In genomic region chr2:37796481-37796880, GRCh38 we compare ENCODE assay signal across 20 cellular contexts.
DNase-seq lines count a peak whose midpoint lies in the region; ATAC-seq and TF ChIP-seq lines count a peak whose summit lies in the region.
"Had no signal": no experiment of that assay in that cellular context is flagged by ENCODE, and none has a peak within 500 bp of the region (broad histone marks: within the 10 kb centered on the region; RNA-seq: fewer than 3 reads in every experiment).

No MANE protein-coding gene starts in this region.

- H2BK120ac ChIP-seq in mesenchymal stem cell (ENCODE audit: low read depth, low read length), result no peak overlapping the region

- H3K36me3 ChIP-seq in GM23338 (ENCODE audit: insufficient read depth) (no peaks in the 10 kb centered on the region), brain microvascular endothelial cell (replicated peaks) (no peaks in the 10 kb centered on the region), mesenchymal stem cell (ENCODE audit: control insufficient read depth in 1 of 2, insufficient read depth in 2 of 2, low read depth in 1 of 2, low read length in 2 of 2) (no peaks in the 10 kb centered on the region), rectal smooth muscle tissue (ENCODE audit: control insufficient read depth, insufficient read depth, low read length) (no peaks in the 10 kb centered on the region), OCI-LY7 (ENCODE audit: insufficient read depth, low read length) (no peaks in the 10 kb centered on the region)
- H3K36me3 ChIP-seq: adrenal gland, right atrium auricular region had no signal

- CTCF ChIA-PET in OCI-LY7 (lab: Charles Lee; ENCODE audit: unreplicated experiment), result no interaction called here

- BruUV-seq in OCI-LY7 (replicated peaks; lab: Mats Ljungman, UMichigan), result no TSS peak

- H3K27ac Mint-ChIP-seq in GM23338, result no peak overlapping the region

- no peak overlapping the region for H3K23ac ChIP-seq in mesenchymal stem cell (ENCODE audit: low read length in 2 of 2)

- peak overlapping the region; percentile 84 for H2AFZ ChIP-seq in GM23338
- H2AFZ ChIP-seq in mesenchymal stem cell (ENCODE audit: low read depth, low read length), result no peak overlapping the region
- no peak overlapping the region for H2AFZ ChIP-seq in OCI-LY7 (ENCODE audit: low read length)

- H3K79me1 ChIP-seq in mesenchymal stem cell (replicated peaks; ENCODE audit: low read length, poor library complexity, severe bottlenecking), result no peaks in the 10 kb centered on the region

- H3K79me2 ChIP-seq in GM23338 (replicated peaks; ENCODE audit: insufficient read depth) (no peaks in the 10 kb centered on the region), OCI-LY7 (ENCODE audit: insufficient read depth, low read depth, low read length) (no peaks in the 10 kb centered on the region)

- no peaks in the 10 kb centered on the region for H3K36me3 Mint-ChIP-seq in GM23338 (ENCODE audit: low read depth)

- no peaks in the 10 kb centered on the region for H3K9me3 Mint-ChIP-seq in GM23338
- H3K9me3 Mint-ChIP-seq: activated T-cell treated with anti-CD3 and anti-CD28 coated beads, Interleukin-2, amount 50 U/mL, for 4 hours had no signal

- H3F3A ChIP-seq in GM23338 (replicated peaks; ENCODE audit: low read depth), result no peaks in the 10 kb centered on the region

- peaks cover 11% of the 10 kb centered on the region; the same call in 1 of the 2 replicates for H3K9me2 ChIP-seq in GM23338 (ENCODE audit: insufficient read depth)
- no peaks in the 10 kb centered on the region for H3K9me2 ChIP-seq in OCI-LY7 (ENCODE audit: insufficient read depth, low read length)

- H3K4me3 ChIP-seq in GM23338 (no peak overlapping the region), brain microvascular endothelial cell (ENCODE audit: low read depth, low read length) (no peak overlapping the region), mesenchymal stem cell (ENCODE audit: insufficient read depth in 1 of 2, low read depth in 1 of 2, low read length in 2 of 2) (no peak overlapping the region), rectal smooth muscle tissue (ENCODE audit: low read length) (no peak overlapping the region), OCI-LY7 (ENCODE audit: low read depth, low read length, poor library complexity, severe bottlenecking) (no peak overlapping the region)
- H3K4me3 ChIP-seq: adrenal gland, right atrium auricular region had no signal

- H3K4me2 ChIP-seq in GM23338, result no peak overlapping the region
- H3K4me2 ChIP-seq in mesenchymal stem cell (ENCODE audit: low read length, poor library complexity, severe bottlenecking), result no peak overlapping the region
- H3K4me2 ChIP-seq in OCI-LY7 (ENCODE audit: low read length), result no peak overlapping the region

- H2BK5ac ChIP-seq in mesenchymal stem cell (ENCODE audit: low read depth, low read length, poor library complexity, severe bottlenecking), result no peak overlapping the region

- peak overlapping the region in 1 of 2 experiments; percentile 19 for H3K4ac ChIP-seq in mesenchymal stem cell (ENCODE audit: low read depth in 1 of 2, low read length in 2 of 2)

- no peaks in the 10 kb centered on the region for H4K20me1 ChIP-seq in GM23338 (replicated peaks; ENCODE audit: insufficient read depth)
- H4K20me1 ChIP-seq in OCI-LY7 (ENCODE audit: insufficient read depth, low read length), result no peaks in the 10 kb centered on the region

- no peaks in the 10 kb centered on the region for H3K4me1 ChIP-seq in GM23338 (ENCODE audit: insufficient read depth)
- H3K4me1 ChIP-seq in mesenchymal stem cell (ENCODE audit: control insufficient read depth, insufficient read depth, low read depth, low read length), result peaks cover 6% of the 10 kb centered on the region
- peaks cover 9% of the 10 kb centered on the region for H3K4me1 ChIP-seq in rectal smooth muscle tissue (ENCODE audit: control insufficient read depth, insufficient read depth, low read length)
- no peaks in the 10 kb centered on the region for H3K4me1 ChIP-seq in OCI-LY7 (ENCODE audit: insufficient read depth, low read length, poor library complexity, severe bottlenecking)
- H3K4me1 ChIP-seq: adrenal gland had no signal

- no peak overlapping the region for H3K4me3 Mint-ChIP-seq in GM23338
- H3K4me3 Mint-ChIP-seq: activated CD4-positive, alpha-beta T cell treated with anti-CD3 and anti-CD28 coated beads for 36 hours; activated T-cell treated with anti-CD3 and anti-CD28 coated beads, Interleukin-2, amount 50 U/mL, for 4 hours had no signal

- no peaks in the 10 kb centered on the region for H3K27me3 Mint-ChIP-seq in GM23338 (ENCODE audit: insufficient read depth, low read depth, poor library complexity)
- H3K27me3 Mint-ChIP-seq: activated CD4-positive, alpha-beta T cell treated with anti-CD3 and anti-CD28 coated beads for 36 hours had no signal

- no peaks in the 10 kb centered on the region for H3K4me1 Mint-ChIP-seq in GM23338

- POLR2A ChIA-PET in OCI-LY7 (lab: Charles Lee), result interaction anchor here (0.5 kb wide), 1 partner anchor 834 kb away, joined by 3 read pairs; no protein-coding TSS in a partner anchor

- no peak overlapping the region for H3K18ac ChIP-seq in mesenchymal stem cell (ENCODE audit: low read depth in 1 of 2, low read length in 2 of 2)

- in situ Hi-C loops in brain microvascular endothelial cell (cut with HindIII; ENCODE audit: low pct_ligation_motif_present, low sequenced_read_pairs), result no loop called here

- no peaks in the 10 kb centered on the region for H3K27me3 ChIP-seq in GM23338 (ENCODE audit: insufficient read depth)
- H3K27me3 ChIP-seq in brain microvascular endothelial cell (replicated peaks), result no peaks in the 10 kb centered on the region
- no peaks in the 10 kb centered on the region for H3K27me3 ChIP-seq in mesenchymal stem cell (ENCODE audit: control insufficient read depth in 1 of 2, insufficient read depth in 1 of 2, low read length in 2 of 2)
- H3K27me3 ChIP-seq in rectal smooth muscle tissue (ENCODE audit: control insufficient read depth, insufficient read depth, low read length), result no peaks in the 10 kb centered on the region
- H3K27me3 ChIP-seq: adrenal gland, right atrium auricular region had no signal

- no peaks in the 10 kb centered on the region for H3K9me3 ChIP-seq in mesenchymal stem cell (ENCODE audit: control insufficient read depth, low read length)
- no peaks in the 10 kb centered on the region for H3K9me3 ChIP-seq in OCI-LY7 (ENCODE audit: low read length)
- H3K9me3 ChIP-seq: adrenal gland, right atrium auricular region had no signal

- no peak overlapping the region for H4K8ac ChIP-seq in mesenchymal stem cell (ENCODE audit: low read length)

- no peak for TF ChIP-seq CTCF in GM23338 (conservative IDR thresholded peaks at IDR 0.05; ENCODE audit: low read depth in 2 of 2)
- TF ChIP-seq CTCF in brain microvascular endothelial cell (IDR thresholded peaks at IDR 0.05; ENCODE audit: low read depth, low read length, missing control alignments), result no peak
- no peak for TF ChIP-seq CTCF in OCI-LY7 (conservative IDR thresholded peaks at IDR 0.05; ENCODE audit: low read length)

- no peak overlapping the region for H3K9ac ChIP-seq in mesenchymal stem cell (ENCODE audit: low read length)
- H3K9ac ChIP-seq in rectal smooth muscle tissue (ENCODE audit: low read length), result no peak overlapping the region

- WGBS in mesenchymal stem cell, result 91% methylated on average over 4 of the region's 4 CpGs

- peak overlapping the region; percentile 8 to 44 for H2BK12ac ChIP-seq in mesenchymal stem cell (ENCODE audit: low read length in 2 of 2)

- H2AK5ac ChIP-seq in mesenchymal stem cell (ENCODE audit: low read length, severe bottlenecking), result peak overlapping the region; percentile 14

- DNase-seq in GM23338 (ENCODE audit: low spot score) (no peak), brain microvascular endothelial cell (no peak), mesenchymal stem cell (no peak), OCI-LY7 (ENCODE audit: low spot score) (no peak), germinal center (ENCODE audit: low spot score) (no peak)
- DNase-seq: activated CD4-positive, alpha-beta T cell treated with anti-CD3 and anti-CD28 coated beads for 36 hours; activated CD8-positive, alpha-beta memory T cell treated with anti-CD3 and anti-CD28 coated beads for 24 hours; activated naive CD4-positive, alpha-beta T cell; activated T-cell treated with anti-CD3 and anti-CD28 coated beads, Interleukin-2, amount 50 U/mL, for 4 hours; adrenal gland; cortex of kidney; KG1; left ventricle myocardium superior; NCI-H1694; NCI-H526; Right ventricle myocardium superior had no signal

- H3K27ac ChIP-seq in GM23338 (ENCODE audit: low read depth), result no peak overlapping the region
- peak overlapping the region; percentile 33 for H3K27ac ChIP-seq in brain microvascular endothelial cell
- H3K27ac ChIP-seq in mesenchymal stem cell (ENCODE audit: low read length, poor library complexity, severe bottlenecking), result peak overlapping the region; percentile 6
- peak overlapping the region; percentile 38 for H3K27ac ChIP-seq in rectal smooth muscle tissue (ENCODE audit: low read depth, low read length)
- H3K27ac ChIP-seq in OCI-LY7 (ENCODE audit: low read depth, low read length, poor library complexity, severe bottlenecking), result no peak overlapping the region
- H3K27ac ChIP-seq: adrenal gland had no signal

- H2BK15ac ChIP-seq in mesenchymal stem cell (ENCODE audit: low read depth, poor library complexity, severe bottlenecking), result no peak overlapping the region

- no peak overlapping the region for H4K91ac ChIP-seq in mesenchymal stem cell (ENCODE audit: low read length)

- ATAC-seq in GM23338 (no peak), GM18870 (IDR thresholded peaks at IDR 0.05; ENCODE audit: unreplicated experiment) (no peak), esophagus mucosa (no peak)
- ATAC-seq: activated CD4-positive, alpha-beta T cell treated with anti-CD3 and anti-CD28 coated beads for 36 hours; activated T-cell treated with anti-CD3 and anti-CD28 coated beads, Interleukin-2, amount 50 U/mL, for 4 hours; left ventricle myocardium superior had no signal

- intact Hi-C loops in OCI-LY7 (cut with micrococcal nuclease; ENCODE audit: unreplicated experiment), result no loop called here

- no peak overlapping the region for H3K14ac ChIP-seq in mesenchymal stem cell (ENCODE audit: low read length in 2 of 2)

TF ChIP-seq in GM23338, 12 proteins besides CTCF, POLR2A, EP300 and RAD21 (continues in another document):
- TF ChIP-seq STAT1 (IDR thresholded peaks at IDR 0.05; ENCODE audit: unreplicated experiment), result no peak

Comparison
In these comparisons a context has a peak if more than half of its experiments do, and no peak if none do; other contexts are left out.
1. H3K27ac ChIP-seq: peak in brain microvascular endothelial cell (single experiment), mesenchymal stem cell (single experiment) and rectal smooth muscle tissue (single experiment); none in GM23338 (single experiment) and OCI-LY7 (single experiment).